18 cellular contexts compared by ENCODE assay signal in genomic region chr1:9351654-9352271, GRCh38. TPM values are rescaled to one million over a fixed set of nuclear protein-coding genes. Genes with fewer than 3 reads are reported as not detected.
DNase-seq lines count a peak whose midpoint lies in the region; ATAC-seq and TF ChIP-seq lines count a peak whose summit lies in the region.
"Had no signal": no experiment of that assay in that cellular context is flagged by ENCODE, and none has a peak within 500 bp of the region (broad histone marks: within the 10 kb centered on the region; RNA-seq: fewer than 3 reads in every experiment).

No MANE protein-coding gene starts in this region.

- intact Hi-C loops in mucosa of descending colon (cut with DNase I, micrococcal nuclease) (no loop called here), transverse colon (cut with DNase I; ENCODE audit: low total_unique reads) (no loop called here)

- TF ChIP-seq CTCF in mucosa of descending colon (IDR thresholded peaks at IDR 0.05) (no peak), transverse colon (IDR thresholded peaks at IDR 0.05) (no peak)

- H3K27ac Mint-ChIP-seq in activated T-cell treated with anti-CD3 and anti-CD28 coated beads, Interleukin-2, amount 50 U/mL, for 24 hours, result peak overlapping the region; percentile 6
- peak overlapping the region; percentile 11 for H3K27ac Mint-ChIP-seq in activated T-helper 17 cell treated with anti-CD3 and anti-CD28 coated beads, Interleukin-2, amount 50 U/mL, for 72 hours
- no peak overlapping the region for H3K27ac Mint-ChIP-seq in activated naive CD8-positive, alpha-beta T cell treated with anti-CD3 and anti-CD28 coated beads, Interleukin-2, amount 50 U/mL, for 24 hours
- H3K27ac Mint-ChIP-seq: T-helper 2 cell treated with Interferon-gamma antibody and Interleukin-4, amounts not matched to agents 5 μg/mL and 100 μg/mL, for 36 hours had no signal

- no peaks in the 10 kb centered on the region for H3K27me3 Mint-ChIP-seq in activated T-cell treated with anti-CD3 and anti-CD28 coated beads, Interleukin-2, amount 50 U/mL, for 24 hours
- H3K27me3 Mint-ChIP-seq in activated T-helper 17 cell treated with anti-CD3 and anti-CD28 coated beads, Interleukin-2, amount 50 U/mL, for 72 hours, result no peaks in the 10 kb centered on the region
- H3K27me3 Mint-ChIP-seq in activated naive CD8-positive, alpha-beta T cell treated with anti-CD3 and anti-CD28 coated beads, Interleukin-2, amount 50 U/mL, for 24 hours, result no peaks in the 10 kb centered on the region

- no peak for TF ChIP-seq POLR2A in transverse colon (IDR thresholded peaks at IDR 0.05)

- H3K27me3 ChIP-seq in transverse colon, result no peaks in the 10 kb centered on the region
- H3K27me3 ChIP-seq: stomach had no signal

- H3K36me3 Mint-ChIP-seq in activated T-cell treated with anti-CD3 and anti-CD28 coated beads, Interleukin-2, amount 50 U/mL, for 24 hours (ENCODE audit: low read depth), result peaks cover 8% of the 10 kb centered on the region
- no peaks in the 10 kb centered on the region for H3K36me3 Mint-ChIP-seq in activated T-helper 17 cell treated with anti-CD3 and anti-CD28 coated beads, Interleukin-2, amount 50 U/mL, for 72 hours (ENCODE audit: low read depth)
- no peaks in the 10 kb centered on the region for H3K36me3 Mint-ChIP-seq in activated naive CD8-positive, alpha-beta T cell treated with anti-CD3 and anti-CD28 coated beads, Interleukin-2, amount 50 U/mL, for 24 hours (ENCODE audit: low read depth)

- no peaks in the 10 kb centered on the region for H3K9me3 Mint-ChIP-seq in activated T-cell treated with anti-CD3 and anti-CD28 coated beads, Interleukin-2, amount 50 U/mL, for 24 hours
- no peaks in the 10 kb centered on the region for H3K9me3 Mint-ChIP-seq in activated T-helper 17 cell treated with anti-CD3 and anti-CD28 coated beads, Interleukin-2, amount 50 U/mL, for 72 hours
- no peaks in the 10 kb centered on the region for H3K9me3 Mint-ChIP-seq in activated naive CD8-positive, alpha-beta T cell treated with anti-CD3 and anti-CD28 coated beads, Interleukin-2, amount 50 U/mL, for 24 hours
- H3K9me3 Mint-ChIP-seq: T-helper 2 cell treated with Interferon-gamma antibody and Interleukin-4, amounts not matched to agents 5 μg/mL and 100 μg/mL, for 36 hours had no signal

- H3K4me1 Mint-ChIP-seq in activated T-cell treated with anti-CD3 and anti-CD28 coated beads, Interleukin-2, amount 50 U/mL, for 24 hours (ENCODE audit: low read depth), result peaks cover 4% of the 10 kb centered on the region
- peaks cover 8% of the 10 kb centered on the region for H3K4me1 Mint-ChIP-seq in activated T-helper 17 cell treated with anti-CD3 and anti-CD28 coated beads, Interleukin-2, amount 50 U/mL, for 72 hours
- no peaks in the 10 kb centered on the region for H3K4me1 Mint-ChIP-seq in activated naive CD8-positive, alpha-beta T cell treated with anti-CD3 and anti-CD28 coated beads, Interleukin-2, amount 50 U/mL, for 24 hours

- peak overlapping the region in 3 of 4 donors; percentile 1 to 67 (median 4) for H3K27ac ChIP-seq in transverse colon
- H3K27ac ChIP-seq: KMS-11, neutrophil had no signal

- no peak for DNase-seq in activated T-cell treated with anti-CD3 and anti-CD28 coated beads, Interleukin-2, amount 50 U/mL, for 24 hours
- no peak for DNase-seq in activated T-cell treated with anti-CD3 and anti-CD28 coated beads, Interleukin-2, amount 50 U/mL, for 48 hours
- no peak for DNase-seq in mucosa of descending colon
- DNase-seq in transverse colon, result no peak
- no peak for DNase-seq in activated naive CD8-positive, alpha-beta T cell treated with anti-CD3 and anti-CD28 coated beads, Interleukin-2, amount 50 U/mL, for 24 hours
- DNase-seq in stimulated activated naive CD4-positive, alpha-beta T cell (lab: John Stamatoyannopoulos, UW), result no peak
- no peak for DNase-seq in activated CD4-positive, CD25-positive, alpha-beta regulatory T cell (lab: John Stamatoyannopoulos, UW)
- DNase-seq: activated CD4-positive, alpha-beta T cell treated with anti-CD3 and anti-CD28 coated beads for 4 hours; activated naive CD4-positive, alpha-beta T cell treated with Interleukin-2 at 50 U/mL for 16 hours; DMS 273 treated with DMSO at 0.1 percent for 48 hours; kidney glomerular epithelial cell; NCI-H2081 treated with DMSO at 0.1 percent for 48 hours; stimulated activated CD4-positive, alpha-beta T cell treated with anti-CD3 and anti-CD28 coated beads, Interleukin-1b, Interleukin-23, amount 100 ng/mL, for 48 hours; stomach had no signal

- H3K4me3 Mint-ChIP-seq in activated T-cell treated with anti-CD3 and anti-CD28 coated beads, Interleukin-2, amount 50 U/mL, for 24 hours, result no peak overlapping the region
- H3K4me3 Mint-ChIP-seq in activated T-helper 17 cell treated with anti-CD3 and anti-CD28 coated beads, Interleukin-2, amount 50 U/mL, for 72 hours, result no peak overlapping the region
- H3K4me3 Mint-ChIP-seq in activated naive CD8-positive, alpha-beta T cell treated with anti-CD3 and anti-CD28 coated beads, Interleukin-2, amount 50 U/mL, for 24 hours, result no peak overlapping the region
- H3K4me3 Mint-ChIP-seq: T-helper 2 cell treated with Interferon-gamma antibody and Interleukin-4, amounts not matched to agents 5 μg/mL and 100 μg/mL, for 36 hours had no signal

- in situ Hi-C loops in transverse colon (cut with MboI; ENCODE audit: low pct_ligation_motif_present in 1 of 4, low pct_unique_long_range_greater_than_20kb in 1 of 4, low sequenced_read_pairs in 3 of 4), result no loop called here

- H3K4me1 ChIP-seq in mucosa of descending colon (ENCODE audit: low read depth) (peaks cover 12% of the 10 kb centered on the region), transverse colon (peaks cover 11 to 42% (median 26%) of the 10 kb centered on the region in 4 donors)

- WGBS in transverse colon (ENCODE audit: low coverage in 1 of 2), 2 donors, result 71% methylated on average over 7 of the region's 7 CpGs; no CpG with 5 or more reads in 1 of the 2 donors

- H3K9me3 ChIP-seq in mucosa of descending colon (no peaks in the 10 kb centered on the region), transverse colon (no peaks in the 10 kb centered on the region)
- H3K9me3 ChIP-seq: neutrophil, stomach had no signal

- ATAC-seq in activated T-helper 17 cell treated with anti-CD3 and anti-CD28 coated beads, Interleukin-2, amount 50 U/mL, for 72 hours (replicated peaks), result no peak
- ATAC-seq in mucosa of descending colon, result peak; percentile 3
- no peak for ATAC-seq in activated naive CD8-positive, alpha-beta T cell treated with anti-CD3 and anti-CD28 coated beads, Interleukin-2, amount 50 U/mL, for 24 hours

- H3K36me3 ChIP-seq in mucosa of descending colon (ENCODE audit: low read depth), result no peaks in the 10 kb centered on the region
- peaks cover 0 to 6% (median 0%) of the 10 kb centered on the region in 4 donors for H3K36me3 ChIP-seq in transverse colon
- H3K36me3 ChIP-seq: neutrophil had no signal

- H3K4me3 ChIP-seq in mucosa of descending colon, result no peak overlapping the region
- no peak overlapping the region for H3K4me3 ChIP-seq in transverse colon
- H3K4me3 ChIP-seq: stomach had no signal

- no peak for TF ChIP-seq EP300 in transverse colon (IDR thresholded peaks at IDR 0.05; ENCODE audit: low read depth)

RNA-seq across cellular contexts. Expression of gene SPSB1, which starts 59.1 kb away (rescaled TPM):
- total RNA-seq in activated T-helper 17 cell treated with anti-CD3 and anti-CD28 coated beads, Interleukin-2, amount 50 U/mL, for 72 hours, result 10 to 100 TPM in 1 of 2 donors, 1 to 10 TPM in 1; 8.1 to 14.4 TPM
- total RNA-seq in mucosa of descending colon, result 10 to 100 TPM; 22.1 to 35.5 (median 26.1) TPM
- total RNA-seq in transverse colon, result 10 to 100 TPM; 40.0 to 82.1 (median 52.6) TPM
